ENCODE assay signal across 15 cellular contexts in genomic region chr2:121502246-121502645, GRCh38. TPM values are rescaled to one million over a fixed set of nuclear protein-coding genes. Genes with fewer than 3 reads are reported as not detected.
DNase-seq lines count a peak whose midpoint lies in the region; ATAC-seq and TF ChIP-seq lines count a peak whose summit lies in the region.
"Had no signal": no experiment of that assay in that cellular context is flagged by ENCODE, and none has a peak within 500 bp of the region (broad histone marks: within the 10 kb centered on the region; RNA-seq: fewer than 3 reads in every experiment).

No MANE protein-coding gene starts in this region.

- no peak for ATAC-seq in stimulated activated effector memory CD8-positive, alpha-beta T cell treated with anti-CD3 and anti-CD28 coated beads, Interleukin-12 subunit alpha, Interleukin-12 subunit beta, amount 100 ng/mL, for 72 hours
- ATAC-seq in GM21390 (IDR thresholded peaks at IDR 0.05; ENCODE audit: unreplicated experiment): no peak
- ATAC-seq: gastroesophageal sphincter; stimulated activated naive CD8-positive, alpha-beta T cell treated with anti-CD3 and anti-CD28 coated beads, Interleukin-15, amount 100 ng/mL, for 72 hours; WTC11 had no signal

- peak; percentile 79 for DNase-seq in HCEC 1CT
- peak; percentile 81 for DNase-seq in amniotic epithelial cell (ENCODE audit: low read depth)
- peak; percentile 67 for DNase-seq in fibroblast of pulmonary artery (ENCODE audit: low read depth)
- peak; percentile 58 for DNase-seq in renal cortical epithelial cell (ENCODE audit: low read depth)
- no peak for DNase-seq in stimulated activated effector memory CD8-positive, alpha-beta T cell treated with anti-CD3 and anti-CD28 coated beads, Interleukin-12 subunit alpha, Interleukin-12 subunit beta, amount 100 ng/mL, for 72 hours (ENCODE audit: low spot score in 2 of 2)
- no peak for DNase-seq in D341Med (ENCODE audit: low spot score)
- no peak for DNase-seq in BE2C
- DNase-seq: activated naive CD4-positive, alpha-beta T cell treated with anti-CD3 and anti-CD28 coated beads, Interleukin-2, amount 50 U/mL, for 16 hours; CD4-positive, CD25-positive, alpha-beta regulatory T cell; Kasumi-1; stimulated activated naive CD8-positive, alpha-beta T cell treated with anti-CD3 and anti-CD28 coated beads, Interleukin-15, amount 100 ng/mL, for 72 hours had no signal

- no peak overlapping the region for H3K4me3 Mint-ChIP-seq in stimulated activated effector memory CD8-positive, alpha-beta T cell treated with anti-CD3 and anti-CD28 coated beads, Interleukin-12 subunit alpha, Interleukin-12 subunit beta, amount 100 ng/mL, for 72 hours
- H3K4me3 Mint-ChIP-seq: CD4-positive, CD25-positive, alpha-beta regulatory T cell; stimulated activated naive CD8-positive, alpha-beta T cell treated with anti-CD3 and anti-CD28 coated beads, Interleukin-15, amount 100 ng/mL, for 72 hours; WTC11 had no signal

- H3K27ac Mint-ChIP-seq in stimulated activated effector memory CD8-positive, alpha-beta T cell treated with anti-CD3 and anti-CD28 coated beads, Interleukin-12 subunit alpha, Interleukin-12 subunit beta, amount 100 ng/mL, for 72 hours: no peak overlapping the region
- H3K27ac Mint-ChIP-seq: WTC11 had no signal

- no peaks in the 10 kb centered on the region for H3K4me1 ChIP-seq in BE2C

- no peaks in the 10 kb centered on the region for H3K9me3 ChIP-seq in BE2C
- H3K9me3 ChIP-seq: gastroesophageal sphincter had no signal

- peaks cover 3% of the 10 kb centered on the region; the same call in 1 of the 2 replicates for H3K36me3 ChIP-seq in BE2C

- peaks cover 4% of the 10 kb centered on the region for H3K9me3 Mint-ChIP-seq in stimulated activated effector memory CD8-positive, alpha-beta T cell treated with anti-CD3 and anti-CD28 coated beads, Interleukin-12 subunit alpha, Interleukin-12 subunit beta, amount 100 ng/mL, for 72 hours

- H3K4me3 ChIP-seq in fibroblast of pulmonary artery (replicated peaks; ENCODE audit: low read depth, low read length) (no peak overlapping the region), BE2C (ENCODE audit: low read depth, low read length) (no peak overlapping the region)
- H3K4me3 ChIP-seq: gastroesophageal sphincter had no signal

- H3K36me3 Mint-ChIP-seq in stimulated activated effector memory CD8-positive, alpha-beta T cell treated with anti-CD3 and anti-CD28 coated beads, Interleukin-12 subunit alpha, Interleukin-12 subunit beta, amount 100 ng/mL, for 72 hours: peaks cover 66% of the 10 kb centered on the region

- H3K27me3 ChIP-seq in BE2C: no peaks in the 10 kb centered on the region
- H3K27me3 ChIP-seq: gastroesophageal sphincter had no signal

- H3K4me1 Mint-ChIP-seq in stimulated activated effector memory CD8-positive, alpha-beta T cell treated with anti-CD3 and anti-CD28 coated beads, Interleukin-12 subunit alpha, Interleukin-12 subunit beta, amount 100 ng/mL, for 72 hours: peaks cover 51% of the 10 kb centered on the region

- no peak for TF ChIP-seq CTCF in fibroblast of pulmonary artery (IDR thresholded peaks at IDR 0.05; ENCODE audit: low read length, missing control alignments)
- TF ChIP-seq CTCF in BE2C (IDR thresholded peaks at IDR 0.05; ENCODE audit: low read depth, low read length): no peak

RNA-seq across cellular contexts. Expression of gene RNU4ATAC, which starts 28.4 kb away (rescaled TPM):
- total RNA-seq in renal cortical epithelial cell: under 0.01 TPM in 1 of 2 replicates, not detected in the other
- polyA plus RNA-seq in BE2C (2012; ENCODE audit: insufficient read depth, insufficient read length, low read depth): 9.3 TPM
- total RNA-seq: CD4-positive, CD25-positive, alpha-beta regulatory T cell; gastroesophageal sphincter; H1; WTC11 had no signal
- polyA plus RNA-seq: CD4-positive, CD25-positive, alpha-beta regulatory T cell; H1 had no signal

Comparison
In these comparisons a context has a peak if more than half of its experiments do, and no peak if none do; other contexts are left out.
1. DNase-seq: peak in HCEC 1CT (single experiment), amniotic epithelial cell (single experiment), fibroblast of pulmonary artery (single experiment) and renal cortical epithelial cell (single experiment); none in stimulated activated effector memory CD8-positive, alpha-beta T cell treated with anti-CD3 and anti-CD28 coated beads, Interleukin-12 subunit alpha, Interleukin-12 subunit beta, amount 100 ng/mL, for 72 hours (0 of 2), D341Med (single experiment) and BE2C (single experiment).